Comparison of ENCODE assay signal across 13 cellular contexts in the genomic region with DNA sequence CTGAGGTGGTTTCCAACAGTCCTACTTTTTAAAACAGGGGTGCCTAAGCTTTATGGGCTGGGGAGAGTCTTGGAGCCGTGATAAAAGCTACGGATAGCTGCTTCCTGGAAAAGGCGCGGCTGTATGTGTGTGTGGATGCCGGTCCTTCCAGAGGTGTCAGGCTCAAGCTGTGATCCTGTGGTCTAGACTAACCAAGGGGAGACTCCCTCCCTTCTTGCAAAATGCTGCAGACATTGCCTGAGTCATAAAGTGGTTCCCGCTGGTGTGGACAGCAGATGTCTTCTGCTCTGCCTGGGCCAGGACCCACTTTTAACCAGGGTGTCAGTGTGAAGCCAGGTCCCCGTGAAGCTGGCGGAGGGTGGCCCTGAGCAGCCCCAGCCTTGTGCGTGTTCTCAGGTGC. TPM values are rescaled to one million over a fixed set of nuclear protein-coding genes. Genes with fewer than 3 reads are reported as not detected.
A peak's percentile ranks its signal among the peaks of the same experiment; 100 is the strongest.
DNase-seq lines count a peak whose midpoint lies in the region; ATAC-seq and TF ChIP-seq lines count a peak whose summit lies in the region.
"Had no signal": no experiment of that assay in that cellular context is flagged by ENCODE, and none has a peak within 500 bp of the region (broad histone marks: within the 10 kb centered on the region; RNA-seq: fewer than 3 reads in every experiment).

No MANE protein-coding gene starts in this region.

- H3K4me3 Mint-ChIP-seq in natural killer cell, result peak overlapping the region; percentile 74
- H3K4me3 Mint-ChIP-seq: activated B cell treated with CpG ODN at 0.5 μM for 24 hours had no signal

- H3K27ac ChIP-seq in WERI-Rb-1, result no peak overlapping the region
- H3K27ac ChIP-seq: RWPE1 had no signal

- DNase-seq in EL (peak; percentile 49), MV-4-11 (lab: John Stamatoyannopoulos, UW) (peak; percentile 92), epithelial cell of esophagus (ENCODE audit: low read depth) (peak; percentile 26), natural killer cell (peak; percentile 40), WERI-Rb-1 (no peak), NCI-H1417 treated with DMSO at 0.1 percent for 48 hours (lab: John Stamatoyannopoulos, UW) (no peak)
- DNase-seq: activated B cell treated with CpG ODN at 0.5 μM for 24 hours, cortex of kidney, left ventricle myocardium superior, T-helper 1 cell had no signal

- H3K36me3 Mint-ChIP-seq in natural killer cell, result no peaks in the 10 kb centered on the region

- ATAC-seq in natural killer cell, result peak; percentile 60 to 69 (median 64)
- no peak for ATAC-seq in HG02884 (IDR thresholded peaks at IDR 0.05; ENCODE audit: unreplicated experiment)
- no peak for ATAC-seq in HG02938 (IDR thresholded peaks at IDR 0.05; ENCODE audit: unreplicated experiment)
- ATAC-seq: left ventricle myocardium superior had no signal

- no peaks in the 10 kb centered on the region for H3K36me3 ChIP-seq in WERI-Rb-1

- no peaks in the 10 kb centered on the region for H3K27me3 Mint-ChIP-seq in natural killer cell (ENCODE audit: low read depth in 2 of 2)
- H3K27me3 Mint-ChIP-seq: activated B cell treated with CpG ODN at 0.5 μM for 24 hours had no signal

- H3K4me3 ChIP-seq in epithelial cell of esophagus (ENCODE audit: low read length), result no peak overlapping the region
- H3K4me3 ChIP-seq in WERI-Rb-1 (ENCODE audit: low read depth, low read length), result no peak overlapping the region

- H3K27ac Mint-ChIP-seq in natural killer cell, result peak overlapping the region; percentile 77 to 78
- H3K27ac Mint-ChIP-seq: activated B cell treated with CpG ODN at 0.5 μM for 24 hours had no signal

- H3K4me1 Mint-ChIP-seq in natural killer cell, result peaks cover 59 to 69% of the 10 kb centered on the region in 2 donors

- intact Hi-C loops in natural killer cell (cut with micrococcal nuclease), result loop anchor here (2.0 to 10.0 kb wide), 3 partner anchors 18 to 490 kb away; a partner anchor contains a TSS

- no peaks in the 10 kb centered on the region for H3K9me3 Mint-ChIP-seq in natural killer cell
- H3K9me3 Mint-ChIP-seq: activated B cell treated with CpG ODN at 0.5 μM for 24 hours had no signal

- no peaks in the 10 kb centered on the region for H3K9me3 ChIP-seq in WERI-Rb-1 (ENCODE audit: severe bottlenecking)

- no peaks in the 10 kb centered on the region for H3K27me3 ChIP-seq in WERI-Rb-1 (ENCODE audit: insufficient read depth, low read depth, severe bottlenecking)

- no peak for TF ChIP-seq CTCF in epithelial cell of esophagus (IDR thresholded peaks at IDR 0.05; ENCODE audit: insufficient read depth, low read depth, low read length, missing control alignments)
- TF ChIP-seq CTCF in natural killer cell (IDR thresholded peaks at IDR 0.05), result no peak
- no peak for TF ChIP-seq CTCF in WERI-Rb-1 (IDR thresholded peaks at IDR 0.05; ENCODE audit: low read depth, low read length)

RNA-seq across cellular contexts. Expression of a gene that starts 37.8 kb away (rescaled TPM):
- 10 to 100 TPM; 37.6 to 42.4 (median 39.1) TPM for total RNA-seq in natural killer cell

RNA-seq across cellular contexts. Expression of a gene that starts 38.2 kb away (rescaled TPM):
- total RNA-seq in natural killer cell, result 10 to 100 TPM; 36.0 to 47.3 (median 46.9) TPM

Comparison
In these comparisons a context has a peak if more than half of its experiments do, and no peak if none do; other contexts are left out.
1. DNase-seq: peak in EL (single experiment), MV-4-11 (single experiment), epithelial cell of esophagus (single experiment) and natural killer cell (single experiment); none in WERI-Rb-1 (single experiment) and NCI-H1417 treated with DMSO at 0.1 percent for 48 hours (single experiment).
2. ATAC-seq: peak in natural killer cell (3 of 3); none in HG02884 (single experiment) and HG02938 (single experiment).